ENCODE assay signal across 15 cellular contexts in genomic region chr6:38095054-38095453, GRCh38.
A peak's percentile ranks its signal among the peaks of the same experiment; 100 is the strongest.
DNase-seq lines count a peak whose midpoint lies in the region; ATAC-seq and TF ChIP-seq lines count a peak whose summit lies in the region.
"Had no signal": no experiment of that assay in that cellular context is flagged by ENCODE, and none has a peak within 500 bp of the region (broad histone marks: within the 10 kb centered on the region; RNA-seq: fewer than 3 reads in every experiment).

No MANE protein-coding gene starts in this region.

- no peak for TF ChIP-seq CTCF in SK-N-SH (IDR thresholded peaks at IDR 0.05)

- H3K27me3 Mint-ChIP-seq in T-cell, result no peaks in the 10 kb centered on the region
- H3K27me3 Mint-ChIP-seq: activated naive CD8-positive, alpha-beta T cell treated with anti-CD3 and anti-CD28 coated beads for 36 hours had no signal

- no peaks in the 10 kb centered on the region for H3K27me3 ChIP-seq in GM23248 (replicated peaks; ENCODE audit: insufficient read depth)
- H3K27me3 ChIP-seq in SK-N-SH (ENCODE audit: insufficient read depth), result no peaks in the 10 kb centered on the region
- no peaks in the 10 kb centered on the region for H3K27me3 ChIP-seq in skeletal muscle satellite cell (ENCODE audit: control insufficient read depth, insufficient read depth, low read length)

- WGBS in GM23248 (ENCODE audit: low coverage in 1 of 2, low lambda C conversion rate in 2 of 2, missing lambda C conversion rate in 2 of 2), 2 experiments, result 3% methylated on average over 2 of the region's 2 CpGs
- 14% methylated on average over 2 of the region's 2 CpGs for WGBS in SK-N-SH (ENCODE audit: low lambda C conversion rate)

- POLR2A ChIA-PET in SK-N-SH (lab: Yijun Ruan, JAX), result no interaction called here
- POLR2A ChIA-PET in T-cell (lab: Charles Lee), result no interaction called here

- H4K20me1 ChIP-seq in GM23248 (ENCODE audit: insufficient read depth), result peaks cover 9% of the 10 kb centered on the region
- H4K20me1 ChIP-seq in SK-N-SH (ENCODE audit: insufficient read depth), result peaks cover 43% of the 10 kb centered on the region

- CTCF ChIA-PET in SK-N-SH (lab: Yijun Ruan, JAX), result interaction anchor here (1.4 kb wide), 1 partner anchor 25 kb away, joined by 6 read pairs; no protein-coding TSS in a partner anchor
- CTCF ChIA-PET in T-cell (lab: Charles Lee), result no interaction called here

- no peak overlapping the region for H2AFZ ChIP-seq in GM23248
- no peak overlapping the region for H2AFZ ChIP-seq in SK-N-SH (ENCODE audit: low read depth)

- H3K4me1 ChIP-seq in GM23248 (ENCODE audit: insufficient read depth), result peaks cover 18% of the 10 kb centered on the region
- H3K4me1 ChIP-seq in SK-N-SH (ENCODE audit: control insufficient read depth in 1 of 2, insufficient read depth in 2 of 2, low read depth in 1 of 2, low read length in 1 of 2), result peaks cover 7 to 19% of the 10 kb centered on the region in 2 experiments; a peak in 3 of 4 replicates
- peaks cover 18% of the 10 kb centered on the region for H3K4me1 ChIP-seq in skeletal muscle satellite cell (ENCODE audit: control insufficient read depth, insufficient read depth, low read length)

- H3K27ac ChIP-seq in GM23248 (peak overlapping the region; percentile 25; the same call in 1 of the 2 replicates), SK-N-SH (ENCODE audit: low read depth in 2 of 2, low read length in 1 of 2) (peak overlapping the region in 1 of 2 experiments; percentile 63; a peak in 3 of 4 replicates)
- H3K27ac ChIP-seq: epithelial cell of prostate had no signal

- H3K4me2 ChIP-seq in GM23248 (ENCODE audit: unreplicated experiment) (peak overlapping the region; percentile 74), SK-N-SH (peak overlapping the region; percentile 41), skeletal muscle satellite cell (ENCODE audit: low read length) (peak overlapping the region; percentile 76)

- H3K27ac Mint-ChIP-seq in T-cell, result no peak overlapping the region
- H3K27ac Mint-ChIP-seq: activated naive CD8-positive, alpha-beta T cell treated with anti-CD3 and anti-CD28 coated beads for 36 hours had no signal

- no peak overlapping the region for H3K4me3 Mint-ChIP-seq in T-cell
- H3K4me3 Mint-ChIP-seq: activated naive CD8-positive, alpha-beta T cell treated with anti-CD3 and anti-CD28 coated beads for 36 hours had no signal

- H3K9me2 ChIP-seq in GM23248 (ENCODE audit: insufficient read depth), result no peaks in the 10 kb centered on the region
- no peaks in the 10 kb centered on the region for H3K9me2 ChIP-seq in SK-N-SH

- peaks cover 11 to 21% (median 15%) of the 10 kb centered on the region in 3 donors for H3K4me1 Mint-ChIP-seq in T-cell

- no peak for TF ChIP-seq RAD21 in SK-N-SH (IDR thresholded peaks at IDR 0.05; ENCODE audit: low read length)

- peaks cover 15% of the 10 kb centered on the region for H3K36me3 Mint-ChIP-seq in T-cell

- DNase-seq in GM23248 (peak; percentile 74), SK-N-SH (no peak), fibroblast of peridontal ligament (ENCODE audit: extremely low read depth) (peak; percentile 78), T-cell (no peak)
- DNase-seq in activated naive CD4-positive, alpha-beta T cell treated with anti-CD3 and anti-CD28 coated beads, Interleukin-2, amount 50 U/mL, for 16 hours, result no peak
- DNase-seq: activated CD4-positive, CD25-positive, alpha-beta regulatory T cell treated with anti-CD3 and anti-CD28 coated beads, Interleukin-2, amount 50 U/mL, for 72 hours; activated naive CD8-positive, alpha-beta T cell treated with anti-CD3 and anti-CD28 coated beads for 36 hours; NCI-H510A treated with DMSO at 0.1 percent for 48 hours; stimulated activated naive CD8-positive, alpha-beta T cell treated with anti-CD3 and anti-CD28 coated beads, Interleukin-15, Interleukin-2, amounts not matched to agents 100 U/mL and 50 U/mL, for 24 hours had no signal

- H3K4me3 ChIP-seq in GM23248 (peak overlapping the region; percentile 35), SK-N-SH (ENCODE audit: low read depth in 2 of 2, low read length in 1 of 2) (no peak overlapping the region), skeletal muscle satellite cell (ENCODE audit: low read length) (no peak overlapping the region)
- H3K4me3 ChIP-seq: K562, skin epidermis had no signal

- ATAC-seq in HG03196 (IDR thresholded peaks at IDR 0.05; ENCODE audit: unreplicated experiment) (no peak), T-cell (replicated peaks in 1 of 4) (no peak), HG03469 (IDR thresholded peaks at IDR 0.05; ENCODE audit: unreplicated experiment) (no peak)
- ATAC-seq: K562; stimulated activated naive CD8-positive, alpha-beta T cell treated with anti-CD3 and anti-CD28 coated beads, Interleukin-15, Interleukin-2, amounts not matched to agents 100 U/mL and 50 U/mL, for 24 hours had no signal

- no peak for TF ChIP-seq EP300 in SK-N-SH (IDR thresholded peaks at IDR 0.05; ENCODE audit: borderline replicate concordance in 1 of 2, low read depth in 1 of 2, low read length in 1 of 2)

- peaks cover 84% of the 10 kb centered on the region for H3K79me2 ChIP-seq in GM23248 (ENCODE audit: insufficient read depth)
- peaks cover 50% of the 10 kb centered on the region for H3K79me2 ChIP-seq in SK-N-SH (ENCODE audit: insufficient read depth)

- H3K9ac ChIP-seq in GM23248 (no peak overlapping the region), SK-N-SH (no peak overlapping the region), skeletal muscle satellite cell (ENCODE audit: low read depth, low read length) (no peak overlapping the region)

- no peaks in the 10 kb centered on the region for H3K9me3 Mint-ChIP-seq in T-cell
- H3K9me3 Mint-ChIP-seq: activated naive CD8-positive, alpha-beta T cell treated with anti-CD3 and anti-CD28 coated beads for 36 hours had no signal

- in situ Hi-C loops in GM23248 (cut with MboI), result no loop called here

- H3K9me3 ChIP-seq in GM23248 (ENCODE audit: low read depth), result no peaks in the 10 kb centered on the region
- H3K9me3 ChIP-seq in SK-N-SH, result no peaks in the 10 kb centered on the region
- H3K9me3 ChIP-seq in skeletal muscle satellite cell (replicated peaks; ENCODE audit: low read length), result no peaks in the 10 kb centered on the region

- no peaks in the 10 kb centered on the region for H3K36me3 ChIP-seq in GM23248 (ENCODE audit: low read depth)
- H3K36me3 ChIP-seq in SK-N-SH (replicated peaks in 1 of 2; ENCODE audit: control insufficient read depth in 1 of 2, insufficient read depth in 2 of 2, low read length in 1 of 2), result peaks cover 0 to 6% of the 10 kb centered on the region in 2 experiments
- peaks cover 4% of the 10 kb centered on the region for H3K36me3 ChIP-seq in skeletal muscle satellite cell (ENCODE audit: insufficient read depth, low read length)

- H3F3A ChIP-seq in GM23248 (ENCODE audit: insufficient read depth) (peaks cover 23% of the 10 kb centered on the region), SK-N-SH (replicated peaks; ENCODE audit: insufficient read depth) (peaks cover 7% of the 10 kb centered on the region)

TF ChIP-seq in SK-N-SH, 30 proteins besides CTCF, POLR2A, EP300 and RAD21 (continues in another document):
- TF ChIP-seq MAX (IDR thresholded peaks at IDR 0.05; ENCODE audit: low read depth), result no peak
- TF ChIP-seq FOXJ3 (CRISPR knock-in tag; IDR thresholded peaks at IDR 0.05), result no peak
- TF ChIP-seq FOSL2 (IDR thresholded peaks at IDR 0.05; ENCODE audit: borderline replicate concordance, low read depth), result peak; percentile 78
- peak; percentile 36; the same call in 1 of the 2 replicates for TF ChIP-seq TCF12 (IDR thresholded peaks at IDR 0.05)
- TF ChIP-seq POLR2AphosphoS5 (IDR thresholded peaks at IDR 0.05; ENCODE audit: low read depth, low read length), result no peak
- peak; percentile 77 for TF ChIP-seq JUND (IDR thresholded peaks at IDR 0.05)
- 0 out of 2 replicates have a peak, but pooled peaks have one; percentile 15 for TF ChIP-seq TEAD4 (IDR thresholded peaks at IDR 0.05; ENCODE audit: borderline replicate concordance, insufficient read depth)
- TF ChIP-seq NFIC (IDR thresholded peaks at IDR 0.05; ENCODE audit: borderline replicate concordance), result no peak; the same call in 1 of the 2 replicates
- TF ChIP-seq TAF1 (IDR thresholded peaks at IDR 0.05; ENCODE audit: borderline replicate concordance, low read depth, low read length), result no peak
- TF ChIP-seq RFX5 (IDR thresholded peaks at IDR 0.05; ENCODE audit: low read length), result no peak
- no peak for TF ChIP-seq ZBTB33 (IDR thresholded peaks at IDR 0.05; ENCODE audit: borderline replicate concordance, low read depth)
- 0 out of 2 replicates have a peak, but pooled peaks have one; percentile 17 for TF ChIP-seq PBX3 (IDR thresholded peaks at IDR 0.05)
- no peak for TF ChIP-seq CHD2 (IDR thresholded peaks at IDR 0.05; ENCODE audit: low read length, partially characterized antibody)
- no peak for TF ChIP-seq NRF1 (IDR thresholded peaks at IDR 0.05; ENCODE audit: low read depth, low read length)
- TF ChIP-seq MEF2A (IDR thresholded peaks at IDR 0.05; ENCODE audit: borderline replicate concordance, low read depth), result no peak
- no peak for TF ChIP-seq RCOR1 (IDR thresholded peaks at IDR 0.05; ENCODE audit: low read length)

Comparison
In these comparisons a context has a peak if more than half of its experiments do, and no peak if none do; other contexts are left out.
1. DNase-seq: peak in GM23248 (single experiment) and fibroblast of peridontal ligament (single experiment); none in SK-N-SH (single experiment), T-cell (0 of 34) and activated naive CD4-positive, alpha-beta T cell treated with anti-CD3 and anti-CD28 coated beads, Interleukin-2, amount 50 U/mL, for 16 hours (single experiment).
2. Peak in every context shown above with its lines, with median percentiles within 50 percentile points of each other: H3K4me2 ChIP-seq.